In genomic region chr5:22928821-22929482, GRCh38 we compare ENCODE assay signal across 1 cellular context.
TF ChIP-seq lines count a peak whose summit lies in the region.

No MANE protein-coding gene starts in this region.

TF ChIP-seq in GM23338, 12 proteins besides CTCF, POLR2A, EP300 and RAD21 (continued from another document):
- no peak for TF ChIP-seq ETS1 (IDR thresholded peaks at IDR 0.05)
- no peak for TF ChIP-seq EZH2phosphoT487 (IDR thresholded peaks at IDR 0.05; ENCODE audit: unreplicated experiment)
- no peak for TF ChIP-seq ZNF114 (CRISPR knock-in tag; IDR thresholded peaks at IDR 0.05)
- no peak for TF ChIP-seq CREB1 (CRISPR knock-in tag; IDR thresholded peaks at IDR 0.05; ENCODE audit: low read depth)
- no peak for TF ChIP-seq NANOG (IDR thresholded peaks at IDR 0.05; ENCODE audit: borderline replicate concordance)
- no peak for TF ChIP-seq ZNF462 (CRISPR knock-in tag; IDR thresholded peaks at IDR 0.05)
- no peak for TF ChIP-seq EZH2 (IDR thresholded peaks at IDR 0.05; ENCODE audit: low read depth, unreplicated experiment)
